Comparison of ENCODE assay signal across 16 cellular contexts in genomic region chr22:49400136-49400865, GRCh38.
"Had no signal": no experiment of that assay in that cellular context is flagged by ENCODE, and none has a peak within 500 bp of the region (broad histone marks: within the 10 kb centered on the region; RNA-seq: fewer than 3 reads in every experiment).

No MANE protein-coding gene starts in this region.

- H3K4me1 Mint-ChIP-seq: naive thymus-derived CD8-positive, alpha-beta T cell had no signal

- H3K4me1 ChIP-seq: thyroid gland, uterus had no signal

- H3K27ac ChIP-seq: epithelial cell of prostate, thyroid gland, uterus, WERI-Rb-1 had no signal

- ATAC-seq: activated CD8-positive, alpha-beta T cell treated with anti-CD3 and anti-CD28 coated beads for 36 hours; left colon; naive thymus-derived CD8-positive, alpha-beta T cell; right cardiac atrium had no signal

- H3K27me3 Mint-ChIP-seq: brain had no signal

- H3K4me3 Mint-ChIP-seq: activated CD8-positive, alpha-beta T cell treated with anti-CD3 and anti-CD28 coated beads for 36 hours; activated naive CD8-positive, alpha-beta T cell; activated T-cell treated with anti-CD3 and anti-CD28 coated beads, Interleukin-2, amount 50 U/mL, for 72 hours; brain; naive thymus-derived CD8-positive, alpha-beta T cell had no signal

- H3K4me3 ChIP-seq: thyroid gland, uterus had no signal

- H3K36me3 Mint-ChIP-seq: activated naive CD8-positive, alpha-beta T cell; brain; naive thymus-derived CD8-positive, alpha-beta T cell had no signal

- H3K27me3 ChIP-seq: thyroid gland, uterus had no signal

- H3K36me3 ChIP-seq: thyroid gland, uterus, WERI-Rb-1 had no signal

- H3K9me3 ChIP-seq: thyroid gland, uterus had no signal

- DNase-seq: activated CD8-positive, alpha-beta T cell treated with anti-CD3 and anti-CD28 coated beads for 36 hours; activated gamma-delta T cell treated with Interleukin-2 at 50 U/mL for 16 hours; activated T-cell treated with anti-CD3 and anti-CD28 coated beads, Interleukin-2, amount 50 U/mL, for 72 hours; amniotic stem cell; cerebellar nuclear complex; effector memory CD4-positive, alpha-beta T cell; foreskin melanocyte; left colon; right cardiac atrium; thyroid gland; uterus; WERI-Rb-1 had no signal

- H3K27ac Mint-ChIP-seq: activated CD8-positive, alpha-beta T cell treated with anti-CD3 and anti-CD28 coated beads for 36 hours; activated naive CD8-positive, alpha-beta T cell; activated T-cell treated with anti-CD3 and anti-CD28 coated beads, Interleukin-2, amount 50 U/mL, for 72 hours; brain; naive thymus-derived CD8-positive, alpha-beta T cell had no signal

- H3K9me3 Mint-ChIP-seq: activated CD8-positive, alpha-beta T cell treated with anti-CD3 and anti-CD28 coated beads for 36 hours had no signal
